Comparison of ENCODE assay signal across 17 cellular contexts in the genomic region with DNA sequence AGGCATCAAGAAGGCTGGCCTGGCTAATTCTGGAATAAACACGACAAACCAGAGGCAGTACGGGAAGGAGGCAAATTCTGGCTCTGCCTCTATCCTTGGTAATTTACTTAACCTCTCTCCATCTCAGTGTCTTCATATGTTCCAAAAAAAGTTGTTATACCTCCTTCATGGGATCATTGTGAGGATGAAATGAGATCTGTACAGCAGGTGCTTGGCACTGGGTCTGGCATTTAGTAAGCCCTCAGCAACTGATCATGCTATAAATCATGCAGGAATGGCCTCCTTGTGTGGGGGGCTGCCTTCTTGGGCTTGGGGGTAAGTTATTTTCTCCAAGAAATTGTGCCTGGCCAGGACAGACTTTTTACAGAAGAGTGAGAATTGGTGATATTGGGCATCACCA.
"Had no signal": no experiment of that assay in that cellular context is flagged by ENCODE, and none has a peak within 500 bp of the region (broad histone marks: within the 10 kb centered on the region; RNA-seq: fewer than 3 reads in every experiment).

No MANE protein-coding gene starts in this region.

- DNase-seq: colonic mucosa; cortex of kidney; effector memory CD4-positive, alpha-beta T cell; foreskin keratinocyte; glutamatergic neuron; head of caudate nucleus; heart right ventricle; hippocampal formation; left cardiac atrium; left lung; left ventricle myocardium superior; lower lobe of right lung; mesenchymal stem cell; mucosa of descending colon had no signal

- H3K27ac ChIP-seq: colonic mucosa, esophagus muscularis mucosa, foreskin keratinocyte, heart right ventricle, left lung, lower lobe of right lung had no signal

- H3K36me3 Mint-ChIP-seq: mesothelial cell of epicardium had no signal

- H3K9me3 ChIP-seq: colonic mucosa, esophagus muscularis mucosa, heart right ventricle, left lung, lower lobe of right lung, mucosa of descending colon had no signal

- H3K9me3 Mint-ChIP-seq: dendritic cell treated with granulocyte-macrophage colony-stimulating factor and Interleukin-4, amounts not matched to agents 40 ng/mL and 50 ng/mL, for 4 days; mesothelial cell of epicardium had no signal

- ATAC-seq: foreskin keratinocyte, heart right ventricle, left cardiac atrium, left lung, left ventricle myocardium superior, lower lobe of right lung, mucosa of descending colon had no signal

- H3K4me3 Mint-ChIP-seq: dendritic cell treated with granulocyte-macrophage colony-stimulating factor and Interleukin-4, amounts not matched to agents 40 ng/mL and 50 ng/mL, for 4 days; mesothelial cell of epicardium had no signal

- H3K4me3 ChIP-seq: colonic mucosa, esophagus muscularis mucosa, heart right ventricle, left lung, lower lobe of right lung, mucosa of descending colon had no signal

- H3K27ac Mint-ChIP-seq: dendritic cell treated with granulocyte-macrophage colony-stimulating factor and Interleukin-4, amounts not matched to agents 40 ng/mL and 50 ng/mL, for 4 days; mesothelial cell of epicardium had no signal

- H3K27me3 Mint-ChIP-seq: dendritic cell treated with granulocyte-macrophage colony-stimulating factor and Interleukin-4, amounts not matched to agents 40 ng/mL and 50 ng/mL, for 4 days had no signal

- H3K4me1 Mint-ChIP-seq: mesothelial cell of epicardium had no signal

- H3K4me1 ChIP-seq: colonic mucosa, esophagus muscularis mucosa, foreskin keratinocyte, heart right ventricle, left lung, lower lobe of right lung had no signal

- H3K36me3 ChIP-seq: colonic mucosa, esophagus muscularis mucosa, heart right ventricle, left lung, lower lobe of right lung had no signal

- H3K27me3 ChIP-seq: colonic mucosa, esophagus muscularis mucosa, foreskin keratinocyte, heart right ventricle, left lung had no signal
